ENCODE assay signal across 16 cellular contexts in genomic region chr3:48711727-48712126, GRCh38. TPM values are rescaled to one million over a fixed set of nuclear protein-coding genes. Genes with fewer than 3 reads are reported as not detected.
DNase-seq lines count a peak whose midpoint lies in the region; ATAC-seq and TF ChIP-seq lines count a peak whose summit lies in the region.
"Had no signal": no experiment of that assay in that cellular context is flagged by ENCODE, and none has a peak within 500 bp of the region (broad histone marks: within the 10 kb centered on the region; RNA-seq: fewer than 3 reads in every experiment).

No MANE protein-coding gene starts in this region.

- peak overlapping the region; percentile 12 for H3K27ac Mint-ChIP-seq in activated CD8-positive, alpha-beta T cell treated with anti-CD3 and anti-CD28 coated beads, Interleukin-2, amount 10 ng/mL, durations not matched to agents 7 days and 5 days
- H3K27ac Mint-ChIP-seq in memory B cell = peak overlapping the region; percentile 45

- POLR2A ChIA-PET in A673 (lab: Charles Lee; ENCODE audit: low non-redundant PET) = no interaction called here
- POLR2A ChIA-PET in activated CD8-positive, alpha-beta T cell treated with anti-CD3 and anti-CD28 coated beads, Interleukin-2, amount 10 ng/mL, durations not matched to agents 7 days and 5 days (lab: Charles Lee) = no interaction called here

- peaks cover 59% of the 10 kb centered on the region for H3K4me1 Mint-ChIP-seq in activated CD8-positive, alpha-beta T cell treated with anti-CD3 and anti-CD28 coated beads, Interleukin-2, amount 10 ng/mL, durations not matched to agents 7 days and 5 days (ENCODE audit: low read depth)
- H3K4me1 Mint-ChIP-seq in memory B cell = peaks cover 26% of the 10 kb centered on the region

- no peak overlapping the region for H3K4me3 ChIP-seq in A673 (ENCODE audit: low read depth, low read length, poor library complexity, severe bottlenecking)
- H3K4me3 ChIP-seq: K562, PC-9 had no signal

- CTCF ChIA-PET in A673 (lab: Charles Lee) = no interaction called here
- CTCF ChIA-PET in activated CD8-positive, alpha-beta T cell treated with anti-CD3 and anti-CD28 coated beads, Interleukin-2, amount 10 ng/mL, durations not matched to agents 7 days and 5 days (lab: Charles Lee) = no interaction called here

- H3K27me3 ChIP-seq in A673 (replicated peaks; ENCODE audit: insufficient read depth, low read depth, low read length, poor library complexity) = no peaks in the 10 kb centered on the region

- H3K36me3 ChIP-seq in A673 (ENCODE audit: insufficient read depth, low read length, poor library complexity, severe bottlenecking) = peaks cover 20% of the 10 kb centered on the region

- H3K9me3 ChIP-seq in A673 (ENCODE audit: low read depth, low read length, poor library complexity, severe bottlenecking) = no peaks in the 10 kb centered on the region

- DNase-seq in A673 (ENCODE audit: low spot score) = peak; percentile 54
- DNase-seq in EH (ENCODE audit: low read depth) = peak; percentile 19
- DNase-seq in activated CD8-positive, alpha-beta T cell treated with anti-CD3 and anti-CD28 coated beads, Interleukin-2, amount 10 ng/mL, durations not matched to agents 7 days and 5 days = no peak
- no peak for DNase-seq in memory B cell (ENCODE audit: low spot score in 2 of 2)
- DNase-seq in NCI-H526 treated with DMSO at 0.1 percent for 48 hours (lab: John Stamatoyannopoulos, UW) = no peak
- no peak for DNase-seq in stimulated activated CD4-positive, alpha-beta T cell treated with anti-CD3 and anti-CD28 coated beads, Interleukin-1b, Interleukin-23, amount 100 ng/mL, for 48 hours
- DNase-seq: DMS153; effector memory CD4-positive, alpha-beta T cell; mesendoderm; NCI-H510A treated with DMSO at 0.1 percent for 48 hours; PC-9; substantia nigra had no signal

- H3K4me1 ChIP-seq in A673 (ENCODE audit: insufficient read depth, low read length, poor library complexity, severe bottlenecking) = peaks cover 5% of the 10 kb centered on the region

- H3K27me3 Mint-ChIP-seq in activated CD8-positive, alpha-beta T cell treated with anti-CD3 and anti-CD28 coated beads, Interleukin-2, amount 10 ng/mL, durations not matched to agents 7 days and 5 days (ENCODE audit: low read depth) = no peaks in the 10 kb centered on the region
- no peaks in the 10 kb centered on the region for H3K27me3 Mint-ChIP-seq in memory B cell

- H3K36me3 Mint-ChIP-seq in activated CD8-positive, alpha-beta T cell treated with anti-CD3 and anti-CD28 coated beads, Interleukin-2, amount 10 ng/mL, durations not matched to agents 7 days and 5 days (ENCODE audit: low read depth) = peaks cover 61% of the 10 kb centered on the region
- peaks cover 10% of the 10 kb centered on the region for H3K36me3 Mint-ChIP-seq in memory B cell

- H3K4me3 Mint-ChIP-seq in activated CD8-positive, alpha-beta T cell treated with anti-CD3 and anti-CD28 coated beads, Interleukin-2, amount 10 ng/mL, durations not matched to agents 7 days and 5 days = no peak overlapping the region
- no peak overlapping the region for H3K4me3 Mint-ChIP-seq in memory B cell

- H3K9me3 Mint-ChIP-seq in activated CD8-positive, alpha-beta T cell treated with anti-CD3 and anti-CD28 coated beads, Interleukin-2, amount 10 ng/mL, durations not matched to agents 7 days and 5 days (ENCODE audit: insufficient read depth) = no peaks in the 10 kb centered on the region
- H3K9me3 Mint-ChIP-seq in memory B cell = no peaks in the 10 kb centered on the region

- ATAC-seq in activated CD8-positive, alpha-beta T cell treated with anti-CD3 and anti-CD28 coated beads, Interleukin-2, amount 10 ng/mL, durations not matched to agents 7 days and 5 days = no peak
- ATAC-seq in memory B cell (ENCODE audit: low read depth) = no peak
- no peak for ATAC-seq in activated CD4-positive, CD25-positive, alpha-beta regulatory T cell treated with anti-CD3 and anti-CD28 coated beads, Interleukin-2, amount 50 U/mL, for 24 hours
- no peak for ATAC-seq in GM21367 (IDR thresholded peaks at IDR 0.05; ENCODE audit: unreplicated experiment)
- ATAC-seq: K562 had no signal

- intact Hi-C loops in A673 (cut with micrococcal nuclease; ENCODE audit: unreplicated experiment) = no loop called here

- no peak overlapping the region for H3K27ac ChIP-seq in A673 (ENCODE audit: low read depth, low read length, poor library complexity, severe bottlenecking)
- H3K27ac ChIP-seq: parathyroid adenoma, PC-9 had no signal

- TF ChIP-seq CTCF in A673 (conservative IDR thresholded peaks at IDR 0.05; ENCODE audit: low read depth, low read length) = no peak

- BruUV-seq in A673 (replicated peaks; lab: Mats Ljungman, UMichigan) = no TSS peak

RNA-seq across cellular contexts. Expression of gene IP6K2, which starts 5.3 kb away (rescaled TPM):
- 62.5 and 72.0 TPM in 2 replicates for total RNA-seq in A673 (2021)
- total RNA-seq in activated CD8-positive, alpha-beta T cell treated with anti-CD3 and anti-CD28 coated beads, Interleukin-2, amount 10 ng/mL, durations not matched to agents 7 days and 5 days = 10 to 100 TPM; 49.6 to 50.4 TPM

RNA-seq across cellular contexts. Expression of gene NCKIPSD, which starts 26.0 kb away (rescaled TPM):
- total RNA-seq in A673 (2021) = 15.0 and 18.8 TPM in 2 replicates
- total RNA-seq in activated CD8-positive, alpha-beta T cell treated with anti-CD3 and anti-CD28 coated beads, Interleukin-2, amount 10 ng/mL, durations not matched to agents 7 days and 5 days = 10 to 100 TPM; 56.5 to 57.1 TPM

RNA-seq across cellular contexts. Expression of gene CELSR3, which starts 49.0 kb away (rescaled TPM):
- total RNA-seq in A673 (2021) = 1.2 and 2.1 TPM in 2 replicates
- total RNA-seq in activated CD8-positive, alpha-beta T cell treated with anti-CD3 and anti-CD28 coated beads, Interleukin-2, amount 10 ng/mL, durations not matched to agents 7 days and 5 days = 10 to 100 TPM; 19.5 to 20.2 TPM

Comparison
In these comparisons a context has a peak if more than half of its experiments do, and no peak if none do; other contexts are left out.
1. DNase-seq: peak in A673 (single experiment) and EH (single experiment); none in activated CD8-positive, alpha-beta T cell treated with anti-CD3 and anti-CD28 coated beads, Interleukin-2, amount 10 ng/mL, durations not matched to agents 7 days and 5 days (single experiment), memory B cell (0 of 2), NCI-H526 treated with DMSO at 0.1 percent for 48 hours (single experiment) and stimulated activated CD4-positive, alpha-beta T cell treated with anti-CD3 and anti-CD28 coated beads, Interleukin-1b, Interleukin-23, amount 100 ng/mL, for 48 hours (single experiment).